In genomic region chr4:9920029-9920428, GRCh38 we compare ENCODE assay signal across 34 cellular contexts.
"Had no signal": no experiment of that assay in that cellular context is flagged by ENCODE, and none has a peak within 500 bp of the region (broad histone marks: within the 10 kb centered on the region; RNA-seq: fewer than 3 reads in every experiment).

No MANE protein-coding gene starts in this region.

- H3K27ac ChIP-seq: adrenal gland, ascending aorta, body of pancreas, brain microvascular endothelial cell, breast epithelium had no signal

- H3K27me3 ChIP-seq: adrenal gland, ascending aorta, body of pancreas, brain microvascular endothelial cell, breast epithelium, cardiac muscle cell had no signal

- FAIRE-seq: astrocyte, bronchial epithelial cell had no signal

- H3K4me3 ChIP-seq: adrenal gland, ascending aorta, body of pancreas, breast epithelium, cardiac muscle cell had no signal

- DNase-seq: activated effector memory CD4-positive, alpha-beta T cell treated with anti-CD3 and anti-CD28 coated beads, Interleukin-2, amount 50 U/mL, for 16 hours; activated effector memory CD4-positive, alpha-beta T cell treated with Interleukin-2 at 50 U/mL for 16 hours; activated gamma-delta T cell; activated gamma-delta T cell treated with Interleukin-2 at 50 U/mL for 16 hours; activated naive CD4-positive, alpha-beta T cell; activated naive CD4-positive, alpha-beta T cell treated with anti-CD3 and anti-CD28 coated beads for 36 hours; activated naive CD4-positive, alpha-beta T cell treated with anti-CD3 and anti-CD28 coated beads, Interleukin-2, amount 10 ng/mL, durations not matched to agents 7 days and 5 days; activated naive CD4-positive, alpha-beta T cell treated with anti-CD3 and anti-CD28 coated beads, Interleukin-2, amount 50 U/mL, for 16 hours; activated naive CD4-positive, alpha-beta T cell treated with Interleukin-2 at 50 U/mL for 16 hours; activated naive CD8-positive, alpha-beta T cell treated with anti-CD3 and anti-CD28 coated beads for 36 hours; activated naive CD8-positive, alpha-beta T cell treated with anti-CD3 and anti-CD28 coated beads, Interleukin-2, amount 10 ng/mL, durations not matched to agents 7 days and 5 days; activated naive CD8-positive, alpha-beta T cell treated with anti-CD3 and anti-CD28 coated beads, Interleukin-2, amount 50 U/mL, for 24 hours; activated T-cell treated with anti-CD3 and anti-CD28 coated beads, Interleukin-2, amount 50 U/mL, for 1 hour; activated T-cell treated with anti-CD3 and anti-CD28 coated beads, Interleukin-2, amount 50 U/mL, for 24 hours; activated T-cell treated with anti-CD3 and anti-CD28 coated beads, Interleukin-2, amount 50 U/mL, for 4 hours; activated T-cell treated with anti-CD3 and anti-CD28 coated beads, Interleukin-2, amount 50 U/mL, for 48 hours; activated T-cell treated with anti-CD3 and anti-CD28 coated beads, Interleukin-2, amount 50 U/mL, for 72 hours; adrenal gland; amniotic stem cell; amygdala; anterior cingulate cortex; aorta; body of pancreas; brain microvascular endothelial cell; caudate nucleus; central memory CD4-positive, alpha-beta T cell; cerebellar nuclear complex had no signal

- ATAC-seq: activated naive CD4-positive, alpha-beta T cell treated with anti-CD3 and anti-CD28 coated beads, Interleukin-2, amount 50 U/mL, for 72 hours; activated naive CD8-positive, alpha-beta T cell treated with anti-CD3 and anti-CD28 coated beads, Interleukin-2, amount 50 U/mL, for 24 hours; activated T-cell treated with anti-CD3 and anti-CD28 coated beads, Interleukin-2, amount 50 U/mL, for 4 hours; activated T-cell treated with anti-CD3 and anti-CD28 coated beads, Interleukin-2, amount 50 U/mL, for 72 hours; activated T-helper 17 cell treated with anti-CD3 and anti-CD28 coated beads, Interleukin-2, amount 50 U/mL, for 72 hours; body of pancreas had no signal

- H3K36me3 ChIP-seq: adrenal gland, ascending aorta, brain microvascular endothelial cell, breast epithelium, cardiac muscle cell had no signal

- H3K9me3 ChIP-seq: adrenal gland, ascending aorta, body of pancreas, breast epithelium had no signal

- H3K4me1 ChIP-seq: adrenal gland, ascending aorta, body of pancreas, breast epithelium had no signal
